In the genomic region with DNA sequence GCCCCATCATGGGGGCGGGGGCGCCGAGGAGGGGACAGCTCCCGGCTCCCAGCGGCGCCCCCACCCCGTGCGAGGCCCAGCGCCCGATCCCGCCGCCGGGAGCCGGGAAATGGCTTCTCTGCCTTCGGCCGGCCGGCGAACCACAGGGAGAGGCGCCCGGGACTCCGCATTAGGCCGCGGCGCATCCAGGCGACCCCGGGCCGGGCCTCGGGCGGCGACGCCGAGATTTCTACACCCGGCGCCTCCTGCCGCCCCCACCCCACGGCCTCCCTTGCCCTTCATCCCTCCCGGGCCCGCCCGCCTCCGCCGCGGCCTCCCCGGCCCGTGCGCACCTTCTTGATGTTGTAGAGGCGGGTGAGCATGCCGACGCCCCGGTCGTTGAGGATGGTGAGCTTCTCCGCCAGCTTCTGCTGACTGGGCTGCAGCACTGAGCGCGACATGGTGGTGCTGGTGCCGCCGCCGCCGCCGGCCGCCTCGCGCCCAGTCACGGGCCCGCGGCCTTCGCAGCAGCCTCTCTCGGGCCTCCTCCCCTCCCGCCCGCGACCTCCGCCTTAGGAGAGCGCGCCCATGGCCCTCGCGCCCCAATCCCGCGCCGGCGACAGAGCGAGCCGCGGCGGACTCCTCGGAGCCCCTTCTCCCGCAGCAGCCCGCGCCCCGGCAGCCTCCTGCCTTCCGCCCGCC, we compare ENCODE assay signal across 1 cellular context.
TF ChIP-seq lines count a peak whose summit lies in the region.

No MANE protein-coding gene starts in this region.

TF ChIP-seq in HepG2, 621 proteins besides CTCF, POLR2A, EP300 and RAD21 (continued from another document and continues in another):
- TF ChIP-seq MYC (CRISPR knock-in tag; IDR thresholded peaks at IDR 0.05; ENCODE audit: borderline replicate concordance) (peak; percentile 28; the same call in 1 of the 2 replicates), SAP130 (CRISPR knock-in tag; IDR thresholded peaks at IDR 0.05; ENCODE audit: low read depth) (no peak; the same call in 1 of the 2 replicates), JUN (CRISPR knock-in tag; IDR thresholded peaks at IDR 0.05) (0 out of 2 replicates have a peak, but pooled peaks have one; percentile 12), YEATS2 (CRISPR knock-in tag; IDR thresholded peaks at IDR 0.05; ENCODE audit: borderline replicate concordance) (no peak; the same call in 1 of the 2 replicates), POLR2G (IDR thresholded peaks at IDR 0.05; ENCODE audit: low read depth, low read length) (peak; percentile 59; the same call in 1 of the 2 replicates), TEAD2 (CRISPR knock-in tag; IDR thresholded peaks at IDR 0.05) (peak; percentile 69; the same call in 1 of the 2 replicates), ZFX (CRISPR knock-in tag; IDR thresholded peaks at IDR 0.05; ENCODE audit: low read depth) (peak; percentile 97), ZNF20 (CRISPR knock-in tag; IDR thresholded peaks at IDR 0.05) (0 out of 2 replicates have a peak, but pooled peaks have one; percentile 41), RBFOX2 (IDR thresholded peaks at IDR 0.05; ENCODE audit: low read depth, low read length) (peak; percentile 85), MXI1 (IDR thresholded peaks at IDR 0.05; ENCODE audit: borderline replicate concordance, low read depth, low read length) (0 out of 3 replicates have a peak, but pooled peaks have one; percentile 28), GFI1 (CRISPR knock-in tag; IDR thresholded peaks at IDR 0.05; ENCODE audit: borderline replicate concordance) (peak; percentile 41; the same call in 1 of the 2 replicates), PRMT3 (CRISPR knock-in tag; IDR thresholded peaks at IDR 0.05; ENCODE audit: borderline replicate concordance, low read depth) (peak; percentile 56; the same call in 1 of the 2 replicates), HNF4G (IDR thresholded peaks at IDR 0.05; ENCODE audit: borderline replicate concordance, low read depth, low read length) (no peak), HNF4G (CRISPR knock-in tag; IDR thresholded peaks at IDR 0.05; ENCODE audit: borderline replicate concordance, low read depth) (no peak), KLF12 (CRISPR knock-in tag; IDR thresholded peaks at IDR 0.05; ENCODE audit: borderline replicate concordance) (peak; percentile 18; the same call in 1 of the 2 replicates), ZNF747 (CRISPR knock-in tag; IDR thresholded peaks at IDR 0.05; ENCODE audit: borderline replicate concordance) (peak; percentile 69; the same call in 1 of the 2 replicates), ZNF543 (CRISPR knock-in tag; IDR thresholded peaks at IDR 0.05) (peak; percentile 43; the same call in 1 of the 2 replicates), ZNF672 (CRISPR knock-in tag; IDR thresholded peaks at IDR 0.05) (0 out of 2 replicates have a peak, but pooled peaks have one; percentile 56), GABPB1 (CRISPR knock-in tag; IDR thresholded peaks at IDR 0.05) (peak; percentile 35), SNAI1 (CRISPR knock-in tag; IDR thresholded peaks at IDR 0.05; ENCODE audit: borderline replicate concordance) (peak; percentile 92), SNRNP70 (IDR thresholded peaks at IDR 0.05; ENCODE audit: low read depth, low read length) (no peak), ZNF180 (CRISPR knock-in tag; IDR thresholded peaks at IDR 0.05; ENCODE audit: borderline replicate concordance, low read depth) (no peak), U2AF1 (optimal IDR thresholded peaks at IDR 0.05; ENCODE audit: low read depth, low read length) (no peak)
- TF ChIP-seq, protein P1, sequence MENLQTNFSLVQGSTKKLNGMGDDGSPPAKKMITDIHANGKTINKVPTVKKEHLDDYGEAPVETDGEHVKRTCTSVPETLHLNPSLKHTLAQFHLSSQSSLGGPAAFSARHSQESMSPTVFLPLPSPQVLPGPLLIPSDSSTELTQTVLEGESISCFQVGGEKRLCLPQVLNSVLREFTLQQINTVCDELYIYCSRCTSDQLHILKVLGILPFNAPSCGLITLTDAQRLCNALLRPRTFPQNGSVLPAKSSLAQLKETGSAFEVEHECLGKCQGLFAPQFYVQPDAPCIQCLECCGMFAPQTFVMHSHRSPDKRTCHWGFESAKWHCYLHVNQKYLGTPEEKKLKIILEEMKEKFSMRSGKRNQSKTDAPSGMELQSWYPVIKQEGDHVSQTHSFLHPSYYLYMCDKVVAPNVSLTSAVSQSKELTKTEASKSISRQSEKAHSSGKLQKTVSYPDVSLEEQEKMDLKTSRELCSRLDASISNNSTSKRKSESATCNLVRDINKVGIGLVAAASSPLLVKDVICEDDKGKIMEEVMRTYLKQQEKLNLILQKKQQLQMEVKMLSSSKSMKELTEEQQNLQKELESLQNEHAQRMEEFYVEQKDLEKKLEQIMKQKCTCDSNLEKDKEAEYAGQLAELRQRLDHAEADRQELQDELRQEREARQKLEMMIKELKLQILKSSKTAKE (CRISPR knock-in tag; IDR thresholded peaks at IDR 0.05; ENCODE audit: borderline replicate concordance), result 0 out of 2 replicates have a peak, but pooled peaks have one; percentile 46
- TF ChIP-seq, protein P2, sequence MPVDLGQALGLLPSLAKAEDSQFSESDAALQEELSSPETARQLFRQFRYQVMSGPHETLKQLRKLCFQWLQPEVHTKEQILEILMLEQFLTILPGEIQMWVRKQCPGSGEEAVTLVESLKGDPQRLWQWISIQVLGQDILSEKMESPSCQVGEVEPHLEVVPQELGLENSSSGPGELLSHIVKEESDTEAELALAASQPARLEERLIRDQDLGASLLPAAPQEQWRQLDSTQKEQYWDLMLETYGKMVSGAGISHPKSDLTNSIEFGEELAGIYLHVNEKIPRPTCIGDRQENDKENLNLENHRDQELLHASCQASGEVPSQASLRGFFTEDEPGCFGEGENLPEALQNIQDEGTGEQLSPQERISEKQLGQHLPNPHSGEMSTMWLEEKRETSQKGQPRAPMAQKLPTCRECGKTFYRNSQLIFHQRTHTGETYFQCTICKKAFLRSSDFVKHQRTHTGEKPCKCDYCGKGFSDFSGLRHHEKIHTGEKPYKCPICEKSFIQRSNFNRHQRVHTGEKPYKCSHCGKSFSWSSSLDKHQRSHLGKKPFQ (CRISPR knock-in tag; IDR thresholded peaks at IDR 0.05; ENCODE audit: insufficient replicate concordance), result peak; percentile 20
- TF ChIP-seq, protein P3, sequence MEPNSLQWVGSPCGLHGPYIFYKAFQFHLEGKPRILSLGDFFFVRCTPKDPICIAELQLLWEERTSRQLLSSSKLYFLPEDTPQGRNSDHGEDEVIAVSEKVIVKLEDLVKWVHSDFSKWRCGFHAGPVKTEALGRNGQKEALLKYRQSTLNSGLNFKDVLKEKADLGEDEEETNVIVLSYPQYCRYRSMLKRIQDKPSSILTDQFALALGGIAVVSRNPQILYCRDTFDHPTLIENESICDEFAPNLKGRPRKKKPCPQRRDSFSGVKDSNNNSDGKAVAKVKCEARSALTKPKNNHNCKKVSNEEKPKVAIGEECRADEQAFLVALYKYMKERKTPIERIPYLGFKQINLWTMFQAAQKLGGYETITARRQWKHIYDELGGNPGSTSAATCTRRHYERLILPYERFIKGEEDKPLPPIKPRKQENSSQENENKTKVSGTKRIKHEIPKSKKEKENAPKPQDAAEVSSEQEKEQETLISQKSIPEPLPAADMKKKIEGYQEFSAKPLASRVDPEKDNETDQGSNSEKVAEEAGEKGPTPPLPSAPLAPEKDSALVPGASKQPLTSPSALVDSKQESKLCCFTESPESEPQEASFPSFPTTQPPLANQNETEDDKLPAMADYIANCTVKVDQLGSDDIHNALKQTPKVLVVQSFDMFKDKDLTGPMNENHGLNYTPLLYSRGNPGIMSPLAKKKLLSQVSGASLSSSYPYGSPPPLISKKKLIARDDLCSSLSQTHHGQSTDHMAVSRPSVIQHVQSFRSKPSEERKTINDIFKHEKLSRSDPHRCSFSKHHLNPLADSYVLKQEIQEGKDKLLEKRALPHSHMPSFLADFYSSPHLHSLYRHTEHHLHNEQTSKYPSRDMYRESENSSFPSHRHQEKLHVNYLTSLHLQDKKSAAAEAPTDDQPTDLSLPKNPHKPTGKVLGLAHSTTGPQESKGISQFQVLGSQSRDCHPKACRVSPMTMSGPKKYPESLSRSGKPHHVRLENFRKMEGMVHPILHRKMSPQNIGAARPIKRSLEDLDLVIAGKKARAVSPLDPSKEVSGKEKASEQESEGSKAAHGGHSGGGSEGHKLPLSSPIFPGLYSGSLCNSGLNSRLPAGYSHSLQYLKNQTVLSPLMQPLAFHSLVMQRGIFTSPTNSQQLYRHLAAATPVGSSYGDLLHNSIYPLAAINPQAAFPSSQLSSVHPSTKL (CRISPR knock-in tag; IDR thresholded peaks at IDR 0.05), result peak; percentile 6; the same call in 1 of the 2 replicates
- TF ChIP-seq, protein P4, sequence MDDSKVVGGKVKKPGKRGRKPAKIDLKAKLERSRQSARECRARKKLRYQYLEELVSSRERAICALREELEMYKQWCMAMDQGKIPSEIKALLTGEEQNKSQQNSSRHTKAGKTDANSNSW (CRISPR knock-in tag; IDR thresholded peaks at IDR 0.05; ENCODE audit: borderline replicate concordance), result peak; percentile 9; the same call in 1 of the 2 replicates
- TF ChIP-seq, protein P5, sequence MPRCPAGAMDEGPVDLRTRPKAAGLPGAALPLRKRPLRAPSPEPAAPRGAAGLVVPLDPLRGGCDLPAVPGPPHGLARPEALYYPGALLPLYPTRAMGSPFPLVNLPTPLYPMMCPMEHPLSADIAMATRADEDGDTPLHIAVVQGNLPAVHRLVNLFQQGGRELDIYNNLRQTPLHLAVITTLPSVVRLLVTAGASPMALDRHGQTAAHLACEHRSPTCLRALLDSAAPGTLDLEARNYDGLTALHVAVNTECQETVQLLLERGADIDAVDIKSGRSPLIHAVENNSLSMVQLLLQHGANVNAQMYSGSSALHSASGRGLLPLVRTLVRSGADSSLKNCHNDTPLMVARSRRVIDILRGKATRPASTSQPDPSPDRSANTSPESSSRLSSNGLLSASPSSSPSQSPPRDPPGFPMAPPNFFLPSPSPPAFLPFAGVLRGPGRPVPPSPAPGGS (CRISPR knock-in tag; IDR thresholded peaks at IDR 0.05), result no peak
- TF ChIP-seq, protein P6, sequence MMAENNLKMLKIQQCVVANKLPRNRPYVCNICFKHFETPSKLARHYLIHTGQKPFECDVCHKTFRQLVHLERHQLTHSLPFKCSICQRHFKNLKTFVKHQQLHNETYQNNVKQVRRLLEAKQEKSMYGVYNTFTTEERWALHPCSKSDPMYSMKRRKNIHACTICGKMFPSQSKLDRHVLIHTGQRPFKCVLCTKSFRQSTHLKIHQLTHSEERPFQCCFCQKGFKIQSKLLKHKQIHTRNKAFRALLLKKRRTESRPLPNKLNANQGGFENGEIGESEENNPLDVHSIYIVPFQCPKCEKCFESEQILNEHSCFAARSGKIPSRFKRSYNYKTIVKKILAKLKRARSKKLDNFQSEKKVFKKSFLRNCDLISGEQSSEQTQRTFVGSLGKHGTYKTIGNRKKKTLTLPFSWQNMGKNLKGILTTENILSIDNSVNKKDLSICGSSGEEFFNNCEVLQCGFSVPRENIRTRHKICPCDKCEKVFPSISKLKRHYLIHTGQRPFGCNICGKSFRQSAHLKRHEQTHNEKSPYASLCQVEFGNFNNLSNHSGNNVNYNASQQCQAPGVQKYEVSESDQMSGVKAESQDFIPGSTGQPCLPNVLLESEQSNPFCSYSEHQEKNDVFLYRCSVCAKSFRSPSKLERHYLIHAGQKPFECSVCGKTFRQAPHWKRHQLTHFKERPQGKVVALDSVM (CRISPR knock-in tag; IDR thresholded peaks at IDR 0.05), result peak; percentile 96
- TF ChIP-seq, protein P7, sequence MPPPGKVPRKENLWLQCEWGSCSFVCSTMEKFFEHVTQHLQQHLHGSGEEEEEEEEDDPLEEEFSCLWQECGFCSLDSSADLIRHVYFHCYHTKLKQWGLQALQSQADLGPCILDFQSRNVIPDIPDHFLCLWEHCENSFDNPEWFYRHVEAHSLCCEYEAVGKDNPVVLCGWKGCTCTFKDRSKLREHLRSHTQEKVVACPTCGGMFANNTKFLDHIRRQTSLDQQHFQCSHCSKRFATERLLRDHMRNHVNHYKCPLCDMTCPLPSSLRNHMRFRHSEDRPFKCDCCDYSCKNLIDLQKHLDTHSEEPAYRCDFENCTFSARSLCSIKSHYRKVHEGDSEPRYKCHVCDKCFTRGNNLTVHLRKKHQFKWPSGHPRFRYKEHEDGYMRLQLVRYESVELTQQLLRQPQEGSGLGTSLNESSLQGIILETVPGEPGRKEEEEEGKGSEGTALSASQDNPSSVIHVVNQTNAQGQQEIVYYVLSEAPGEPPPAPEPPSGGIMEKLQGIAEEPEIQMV (CRISPR knock-in tag; IDR thresholded peaks at IDR 0.05; ENCODE audit: low read depth), result 0 out of 2 replicates have a peak, but pooled peaks have one; percentile 34
- TF ChIP-seq, protein P8, sequence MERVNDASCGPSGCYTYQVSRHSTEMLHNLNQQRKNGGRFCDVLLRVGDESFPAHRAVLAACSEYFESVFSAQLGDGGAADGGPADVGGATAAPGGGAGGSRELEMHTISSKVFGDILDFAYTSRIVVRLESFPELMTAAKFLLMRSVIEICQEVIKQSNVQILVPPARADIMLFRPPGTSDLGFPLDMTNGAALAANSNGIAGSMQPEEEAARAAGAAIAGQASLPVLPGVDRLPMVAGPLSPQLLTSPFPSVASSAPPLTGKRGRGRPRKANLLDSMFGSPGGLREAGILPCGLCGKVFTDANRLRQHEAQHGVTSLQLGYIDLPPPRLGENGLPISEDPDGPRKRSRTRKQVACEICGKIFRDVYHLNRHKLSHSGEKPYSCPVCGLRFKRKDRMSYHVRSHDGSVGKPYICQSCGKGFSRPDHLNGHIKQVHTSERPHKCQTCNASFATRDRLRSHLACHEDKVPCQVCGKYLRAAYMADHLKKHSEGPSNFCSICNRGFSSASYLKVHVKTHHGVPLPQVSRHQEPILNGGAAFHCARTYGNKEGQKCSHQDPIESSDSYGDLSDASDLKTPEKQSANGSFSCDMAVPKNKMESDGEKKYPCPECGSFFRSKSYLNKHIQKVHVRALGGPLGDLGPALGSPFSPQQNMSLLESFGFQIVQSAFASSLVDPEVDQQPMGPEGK (CRISPR knock-in tag; IDR thresholded peaks at IDR 0.05), result peak; percentile 96; the same call in 1 of the 2 replicates
- TF ChIP-seq, protein P9, sequence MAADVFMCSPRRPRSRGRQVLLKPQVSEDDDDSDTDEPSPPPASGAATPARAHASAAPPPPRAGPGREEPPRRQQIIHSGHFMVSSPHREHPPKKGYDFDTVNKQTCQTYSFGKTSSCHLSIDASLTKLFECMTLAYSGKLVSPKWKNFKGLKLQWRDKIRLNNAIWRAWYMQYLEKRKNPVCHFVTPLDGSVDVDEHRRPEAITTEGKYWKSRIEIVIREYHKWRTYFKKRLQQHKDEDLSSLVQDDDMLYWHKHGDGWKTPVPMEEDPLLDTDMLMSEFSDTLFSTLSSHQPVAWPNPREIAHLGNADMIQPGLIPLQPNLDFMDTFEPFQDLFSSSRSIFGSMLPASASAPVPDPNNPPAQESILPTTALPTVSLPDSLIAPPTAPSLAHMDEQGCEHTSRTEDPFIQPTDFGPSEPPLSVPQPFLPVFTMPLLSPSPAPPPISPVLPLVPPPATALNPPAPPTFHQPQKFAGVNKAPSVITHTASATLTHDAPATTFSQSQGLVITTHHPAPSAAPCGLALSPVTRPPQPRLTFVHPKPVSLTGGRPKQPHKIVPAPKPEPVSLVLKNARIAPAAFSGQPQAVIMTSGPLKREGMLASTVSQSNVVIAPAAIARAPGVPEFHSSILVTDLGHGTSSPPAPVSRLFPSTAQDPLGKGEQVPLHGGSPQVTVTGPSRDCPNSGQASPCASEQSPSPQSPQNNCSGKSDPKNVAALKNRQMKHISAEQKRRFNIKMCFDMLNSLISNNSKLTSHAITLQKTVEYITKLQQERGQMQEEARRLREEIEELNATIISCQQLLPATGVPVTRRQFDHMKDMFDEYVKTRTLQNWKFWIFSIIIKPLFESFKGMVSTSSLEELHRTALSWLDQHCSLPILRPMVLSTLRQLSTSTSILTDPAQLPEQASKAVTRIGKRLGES (CRISPR knock-in tag; IDR thresholded peaks at IDR 0.05; ENCODE audit: borderline replicate concordance), result 0 out of 2 replicates have a peak, but pooled peaks have one; percentile 8
